Comparison of ENCODE assay signal across 8 cellular contexts in the genomic region with DNA sequence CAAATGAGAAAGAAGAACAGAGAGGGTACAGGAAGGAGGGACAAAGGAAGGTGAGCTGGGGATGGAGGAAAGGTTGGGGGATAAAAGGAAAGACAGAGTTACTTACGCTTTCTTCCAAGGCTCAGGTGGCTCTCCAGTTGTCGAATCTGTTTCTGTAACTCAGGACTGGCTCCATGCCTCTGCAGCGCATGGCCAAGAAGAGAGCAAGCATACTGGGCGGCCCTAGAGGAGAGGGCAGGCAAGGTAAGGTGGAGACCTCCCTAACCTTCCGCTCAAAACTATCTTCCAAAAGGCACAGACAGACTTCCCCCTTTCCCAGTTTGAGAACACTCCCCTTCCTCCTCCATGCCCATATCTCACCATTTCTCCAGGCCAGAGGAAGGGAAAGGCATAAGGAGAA. TPM values are rescaled to one million over a fixed set of nuclear protein-coding genes. Genes with fewer than 3 reads are reported as not detected.
DNase-seq lines count a peak whose midpoint lies in the region; ATAC-seq, FAIRE-seq and TF ChIP-seq lines count a peak whose summit lies in the region.

No MANE protein-coding gene starts in this region.

- no peaks in the 10 kb centered on the region for H3K9me3 Mint-ChIP-seq in central memory CD8-positive, alpha-beta T cell

- no peaks in the 10 kb centered on the region for H3K36me3 ChIP-seq in mucosa of stomach (ENCODE audit: control insufficient read depth, insufficient read depth, low read length)

- CTCF ChIA-PET in A549 (lab: Yijun Ruan, JAX), result interaction anchor here (1.2 to 2.4 kb wide), 2 partner anchors 26 to 72 kb away, joined by 5 to 10 read pairs; partner anchors contain the start of gene NUDT17

- H3K27me3 Mint-ChIP-seq in central memory CD8-positive, alpha-beta T cell, result no peaks in the 10 kb centered on the region

- POLR2A ChIA-PET in A549 (lab: Yijun Ruan, JAX), result interaction anchor here (2.0 to 2.5 kb wide), 2 partner anchors 10 to 26 kb away, joined by 14 to 23 read pairs; partner anchors contain the start of gene RBM8A

- no peak for FAIRE-seq in A549 (lab: Jason Lieb, UNC)

- in situ Hi-C loops in GM13976 (cut with MboI; ENCODE audit: low sequenced_read_pairs, unreplicated experiment), result no loop called here

- H3K4me2 ChIP-seq in A549, result peak overlapping the region; percentile 91

- H3K27ac ChIP-seq in A549 (peak overlapping the region; percentile 85 to 92), HL-60 (replicated peaks) (peak overlapping the region; percentile 89)

- TF ChIP-seq RAD21 in A549 (conservative IDR thresholded peaks at IDR 0.05 in 1 of 2, IDR thresholded peaks at IDR 0.05 in 1 of 2), result no peak

- WGBS in A549 (ENCODE audit: missing lambda C conversion rate), result 89% methylated on average over 5 of the region's 5 CpGs

- peak overlapping the region; percentile 96 for H3K9ac ChIP-seq in mucosa of stomach (ENCODE audit: low read length)

- peak overlapping the region; percentile 85 for H3K4me3 ChIP-seq in A549
- H3K4me3 ChIP-seq in HL-60 (replicated peaks; ENCODE audit: insufficient read depth, low read length), result peak overlapping the region; percentile 99
- H3K4me3 ChIP-seq in mucosa of stomach (ENCODE audit: low read length), result peak overlapping the region; percentile 99

- peaks cover 50% of the 10 kb centered on the region for H3K4me1 Mint-ChIP-seq in central memory CD8-positive, alpha-beta T cell

- no peak for TF ChIP-seq POLR2A in A549 (IDR thresholded peaks at IDR 0.05; ENCODE audit: low read length)

- H3K36me3 Mint-ChIP-seq in central memory CD8-positive, alpha-beta T cell (ENCODE audit: insufficient read depth), result peaks cover 28% of the 10 kb centered on the region

- H3K27ac Mint-ChIP-seq in central memory CD8-positive, alpha-beta T cell (ENCODE audit: low read depth), result peak overlapping the region; percentile 94

- peaks cover 10% of the 10 kb centered on the region for H3K4me1 ChIP-seq in A549
- peaks cover 12% of the 10 kb centered on the region for H3K4me1 ChIP-seq in mucosa of stomach (ENCODE audit: control insufficient read depth, insufficient read depth, low read length)

- no peaks in the 10 kb centered on the region for H3K27me3 ChIP-seq in HL-60 (ENCODE audit: insufficient read depth, poor library complexity, severe bottlenecking)
- H3K27me3 ChIP-seq in mucosa of stomach (ENCODE audit: control insufficient read depth, insufficient read depth, low read length), result no peaks in the 10 kb centered on the region

- TF ChIP-seq CTCF in A549 (IDR thresholded peaks at IDR 0.05) (no peak), HL-60 (IDR thresholded peaks at IDR 0.05; ENCODE audit: insufficient read depth, low read length) (no peak), GM13976 (IDR thresholded peaks at IDR 0.05; ENCODE audit: borderline replicate concordance, control extremely low read depth, extremely low read depth, insufficient read depth, missing control alignments) (no peak)

- H3K9me3 ChIP-seq in A549 (no peaks in the 10 kb centered on the region), mucosa of stomach (ENCODE audit: control insufficient read depth, low read length) (no peaks in the 10 kb centered on the region)

- peak overlapping the region; percentile 91 for H3K4me3 Mint-ChIP-seq in central memory CD8-positive, alpha-beta T cell

- ATAC-seq in A549 (no peak), GM21526 (IDR thresholded peaks at IDR 0.05; ENCODE audit: low FRiP score, unreplicated experiment) (no peak), GM18511 (IDR thresholded peaks at IDR 0.05; ENCODE audit: unreplicated experiment) (no peak), HG03280 (IDR thresholded peaks at IDR 0.05; ENCODE audit: unreplicated experiment) (no peak)
- ATAC-seq in central memory CD8-positive, alpha-beta T cell (replicated peaks; ENCODE audit: extremely low read depth, poor library complexity, severe bottlenecking), result no peak

- TF ChIP-seq EP300 in A549 (IDR thresholded peaks at IDR 0.05), result no peak

- DNase-seq in A549 (ENCODE audit: low read depth in 1 of 2, low spot score in 1 of 2) (no peak), HL-60 (ENCODE audit: low read depth in 1 of 2, low spot score in 1 of 2) (no peak), GM13976 (ENCODE audit: low spot score) (no peak)
- no peak for DNase-seq in central memory CD8-positive, alpha-beta T cell (ENCODE audit: low spot score in 2 of 2)

TF ChIP-seq in A549, 52 proteins besides CTCF, POLR2A, EP300 and RAD21:
- TF ChIP-seq ATOH8 (CRISPR knock-in tag; IDR thresholded peaks at IDR 0.05; ENCODE audit: low read depth), result no peak
- no peak for TF ChIP-seq HOXB5 (CRISPR knock-in tag; IDR thresholded peaks at IDR 0.05)
- no peak for TF ChIP-seq EHF (CRISPR knock-in tag; IDR thresholded peaks at IDR 0.05)
- TF ChIP-seq HEYL (CRISPR knock-in tag; IDR thresholded peaks at IDR 0.05), result no peak
- no peak for TF ChIP-seq CHD4 (IDR thresholded peaks at IDR 0.05; ENCODE audit: borderline replicate concordance)
- no peak for TF ChIP-seq NR3C1 (IDR thresholded peaks at IDR 0.05)
- TF ChIP-seq FOSB (CRISPR knock-in tag; IDR thresholded peaks at IDR 0.05), result no peak
TF ChIP-seq in A549: peak in this region for 0.

RNA-seq across cellular contexts. Expression of gene PEX11B, which starts 0.9 kb away (rescaled TPM):
- polyA plus RNA-seq in A549 (2011; rRNA removed) (35.5 and 40.6 TPM in 2 replicates), A549 (2017; fragmentation: RNase III; extraction: RNeasy Plus Mini Kit Qiagen cat#74134 plus additional on column Dnase treatment) (13.9 to 15.2 TPM (median 14.2 TPM) in 3 replicates)
- 12.4 and 13.7 TPM in 2 replicates for polyA plus RNA-seq in A549 (2012; cell fraction: cytosol; rRNA removed)
- polyA plus RNA-seq in A549 (2012; cell fraction: nucleus; rRNA removed), result 8.0 and 11.3 TPM in 2 replicates
- 15.0 and 15.8 TPM in 2 replicates for polyA minus RNA-seq in A549 (2011; rRNA and poly(A)+ RNA removed)

RNA-seq across cellular contexts. Expression of gene ITGA10, which starts 7.7 kb away (rescaled TPM):
- polyA plus RNA-seq in A549 (2011; rRNA removed) (0.68 and 1.1 TPM in 2 replicates), A549 (2017; fragmentation: RNase III; extraction: RNeasy Plus Mini Kit Qiagen cat#74134 plus additional on column Dnase treatment) (0.62 to 1.2 TPM (median 1.1 TPM) in 3 replicates)
- 0.17 and 0.19 TPM in 2 replicates for polyA plus RNA-seq in A549 (2012; cell fraction: cytosol; rRNA removed)
- polyA plus RNA-seq in A549 (2012; cell fraction: nucleus; rRNA removed), result 0.80 and 1.0 TPM in 2 replicates
- 0.58 and 1.1 TPM in 2 replicates for polyA minus RNA-seq in A549 (2011; rRNA and poly(A)+ RNA removed)

RNA-seq across cellular contexts. Expression of gene RBM8A, which starts 9.7 kb away (rescaled TPM):
- 152 and 281 TPM in 2 replicates for polyA plus RNA-seq in A549 (2011; rRNA removed)
- 135 and 262 TPM in 2 replicates for polyA plus RNA-seq in A549 (2012; cell fraction: cytosol; rRNA removed)
- polyA plus RNA-seq in A549 (2012; cell fraction: nucleus; rRNA removed), result 59.1 and 116 TPM in 2 replicates
- 240 to 278 TPM (median 245 TPM) in 3 replicates for polyA plus RNA-seq in A549 (2017; fragmentation: RNase III; extraction: RNeasy Plus Mini Kit Qiagen cat#74134 plus additional on column Dnase treatment)
- 53.0 and 54.2 TPM in 2 replicates for polyA minus RNA-seq in A549 (2011; rRNA and poly(A)+ RNA removed)

RNA-seq across cellular contexts. Expression of gene ANKRD35, which starts 31.9 kb away (rescaled TPM):
- not detected in 2 replicates for polyA plus RNA-seq in A549 (2011; rRNA removed)
- polyA plus RNA-seq in A549 (2012; cell fraction: cytosol; rRNA removed), result not detected in 2 replicates
- not detected in 2 replicates for polyA plus RNA-seq in A549 (2012; cell fraction: nucleus; rRNA removed)
- not detected in 3 replicates for polyA plus RNA-seq in A549 (2017; fragmentation: RNase III; extraction: RNeasy Plus Mini Kit Qiagen cat#74134 plus additional on column Dnase treatment)
- not detected in 2 replicates for polyA minus RNA-seq in A549 (2011; rRNA and poly(A)+ RNA removed)

RNA-seq across cellular contexts. Expression of gene LIX1L, which starts 40.2 kb away (rescaled TPM):
- 33.0 and 35.8 TPM in 2 replicates for polyA plus RNA-seq in A549 (2011; rRNA removed)
- 16.2 and 18.8 TPM in 2 replicates for polyA plus RNA-seq in A549 (2012; cell fraction: cytosol; rRNA removed)
- 6.8 and 10.8 TPM in 2 replicates for polyA plus RNA-seq in A549 (2012; cell fraction: nucleus; rRNA removed)
- polyA plus RNA-seq in A549 (2017; fragmentation: RNase III; extraction: RNeasy Plus Mini Kit Qiagen cat#74134 plus additional on column Dnase treatment), result 8.6 to 10.5 TPM (median 10.1 TPM) in 3 replicates
- polyA minus RNA-seq in A549 (2011; rRNA and poly(A)+ RNA removed), result 15.9 and 18.4 TPM in 2 replicates
